1 cellular context compared by ENCODE assay signal in the genomic region with DNA sequence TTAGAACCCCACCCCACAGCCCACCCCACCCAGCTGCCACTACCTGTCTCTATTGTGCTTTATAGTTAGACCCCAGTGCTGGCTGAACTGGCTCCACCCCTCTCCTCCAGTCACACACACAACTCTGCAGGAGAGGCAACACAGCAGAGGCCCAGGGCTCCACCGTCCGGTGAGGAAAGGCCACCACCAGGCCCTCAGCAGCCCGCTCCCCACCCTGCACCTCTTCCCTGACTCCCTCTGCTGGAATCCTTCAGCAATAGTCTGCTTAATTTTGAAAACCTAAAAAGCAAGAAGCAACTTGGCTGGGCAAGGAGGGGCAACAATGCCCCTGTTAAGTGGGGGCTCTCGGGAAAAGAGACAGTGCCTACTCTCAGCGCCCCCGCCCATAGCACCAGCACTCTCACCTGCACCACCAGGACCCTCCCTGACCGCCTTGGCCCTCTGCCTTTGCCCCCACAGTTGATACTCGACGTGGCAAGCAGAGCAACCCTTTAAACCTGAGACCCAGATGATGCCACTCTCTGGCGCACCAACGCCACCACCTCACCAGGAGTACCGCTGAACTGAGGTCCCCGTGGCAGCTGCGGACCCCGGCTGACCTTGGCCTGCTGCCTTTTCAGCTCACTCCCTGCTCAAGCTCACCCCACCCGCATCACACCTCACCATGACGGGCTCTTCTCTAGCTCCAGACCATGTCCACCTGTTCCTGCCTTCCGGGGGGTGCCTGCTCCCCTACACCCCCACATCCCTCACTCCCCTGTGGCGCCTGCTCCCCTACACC.
TF ChIP-seq lines count a peak whose summit lies in the region.

No MANE protein-coding gene starts in this region.

TF ChIP-seq in WTC11, 78 proteins besides CTCF, POLR2A, EP300 and RAD21 (continued from another document):
- TF ChIP-seq, protein P1, sequence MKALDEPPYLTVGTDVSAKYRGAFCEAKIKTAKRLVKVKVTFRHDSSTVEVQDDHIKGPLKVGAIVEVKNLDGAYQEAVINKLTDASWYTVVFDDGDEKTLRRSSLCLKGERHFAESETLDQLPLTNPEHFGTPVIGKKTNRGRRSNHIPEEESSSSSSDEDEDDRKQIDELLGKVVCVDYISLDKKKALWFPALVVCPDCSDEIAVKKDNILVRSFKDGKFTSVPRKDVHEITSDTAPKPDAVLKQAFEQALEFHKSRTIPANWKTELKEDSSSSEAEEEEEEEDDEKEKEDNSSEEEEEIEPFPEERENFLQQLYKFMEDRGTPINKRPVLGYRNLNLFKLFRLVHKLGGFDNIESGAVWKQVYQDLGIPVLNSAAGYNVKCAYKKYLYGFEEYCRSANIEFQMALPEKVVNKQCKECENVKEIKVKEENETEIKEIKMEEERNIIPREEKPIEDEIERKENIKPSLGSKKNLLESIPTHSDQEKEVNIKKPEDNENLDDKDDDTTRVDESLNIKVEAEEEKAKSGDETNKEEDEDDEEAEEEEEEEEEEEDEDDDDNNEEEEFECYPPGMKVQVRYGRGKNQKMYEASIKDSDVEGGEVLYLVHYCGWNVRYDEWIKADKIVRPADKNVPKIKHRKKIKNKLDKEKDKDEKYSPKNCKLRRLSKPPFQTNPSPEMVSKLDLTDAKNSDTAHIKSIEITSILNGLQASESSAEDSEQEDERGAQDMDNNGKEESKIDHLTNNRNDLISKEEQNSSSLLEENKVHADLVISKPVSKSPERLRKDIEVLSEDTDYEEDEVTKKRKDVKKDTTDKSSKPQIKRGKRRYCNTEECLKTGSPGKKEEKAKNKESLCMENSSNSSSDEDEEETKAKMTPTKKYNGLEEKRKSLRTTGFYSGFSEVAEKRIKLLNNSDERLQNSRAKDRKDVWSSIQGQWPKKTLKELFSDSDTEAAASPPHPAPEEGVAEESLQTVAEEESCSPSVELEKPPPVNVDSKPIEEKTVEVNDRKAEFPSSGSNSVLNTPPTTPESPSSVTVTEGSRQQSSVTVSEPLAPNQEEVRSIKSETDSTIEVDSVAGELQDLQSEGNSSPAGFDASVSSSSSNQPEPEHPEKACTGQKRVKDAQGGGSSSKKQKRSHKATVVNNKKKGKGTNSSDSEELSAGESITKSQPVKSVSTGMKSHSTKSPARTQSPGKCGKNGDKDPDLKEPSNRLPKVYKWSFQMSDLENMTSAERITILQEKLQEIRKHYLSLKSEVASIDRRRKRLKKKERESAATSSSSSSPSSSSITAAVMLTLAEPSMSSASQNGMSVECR (CRISPR knock-in tag; IDR thresholded peaks at IDR 0.05; ENCODE audit: borderline replicate concordance), result no peak
- TF ChIP-seq CREM (CRISPR knock-in tag; IDR thresholded peaks at IDR 0.05), result no peak
- no peak for TF ChIP-seq NFE2L1 (CRISPR knock-in tag; IDR thresholded peaks at IDR 0.05)
- no peak for TF ChIP-seq GTF2I (CRISPR knock-in tag; conservative IDR thresholded peaks at IDR 0.05)
- TF ChIP-seq ZNF263 (CRISPR knock-in tag; IDR thresholded peaks at IDR 0.05; ENCODE audit: low read depth), result no peak
- TF ChIP-seq KAT7 (CRISPR knock-in tag; IDR thresholded peaks at IDR 0.05; ENCODE audit: borderline replicate concordance), result no peak
- TF ChIP-seq, protein P2, sequence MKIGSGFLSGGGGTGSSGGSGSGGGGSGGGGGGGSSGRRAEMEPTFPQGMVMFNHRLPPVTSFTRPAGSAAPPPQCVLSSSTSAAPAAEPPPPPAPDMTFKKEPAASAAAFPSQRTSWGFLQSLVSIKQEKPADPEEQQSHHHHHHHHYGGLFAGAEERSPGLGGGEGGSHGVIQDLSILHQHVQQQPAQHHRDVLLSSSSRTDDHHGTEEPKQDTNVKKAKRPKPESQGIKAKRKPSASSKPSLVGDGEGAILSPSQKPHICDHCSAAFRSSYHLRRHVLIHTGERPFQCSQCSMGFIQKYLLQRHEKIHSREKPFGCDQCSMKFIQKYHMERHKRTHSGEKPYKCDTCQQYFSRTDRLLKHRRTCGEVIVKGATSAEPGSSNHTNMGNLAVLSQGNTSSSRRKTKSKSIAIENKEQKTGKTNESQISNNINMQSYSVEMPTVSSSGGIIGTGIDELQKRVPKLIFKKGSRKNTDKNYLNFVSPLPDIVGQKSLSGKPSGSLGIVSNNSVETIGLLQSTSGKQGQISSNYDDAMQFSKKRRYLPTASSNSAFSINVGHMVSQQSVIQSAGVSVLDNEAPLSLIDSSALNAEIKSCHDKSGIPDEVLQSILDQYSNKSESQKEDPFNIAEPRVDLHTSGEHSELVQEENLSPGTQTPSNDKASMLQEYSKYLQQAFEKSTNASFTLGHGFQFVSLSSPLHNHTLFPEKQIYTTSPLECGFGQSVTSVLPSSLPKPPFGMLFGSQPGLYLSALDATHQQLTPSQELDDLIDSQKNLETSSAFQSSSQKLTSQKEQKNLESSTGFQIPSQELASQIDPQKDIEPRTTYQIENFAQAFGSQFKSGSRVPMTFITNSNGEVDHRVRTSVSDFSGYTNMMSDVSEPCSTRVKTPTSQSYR (CRISPR knock-in tag; IDR thresholded peaks at IDR 0.05), result no peak
- TF ChIP-seq, protein P3, sequence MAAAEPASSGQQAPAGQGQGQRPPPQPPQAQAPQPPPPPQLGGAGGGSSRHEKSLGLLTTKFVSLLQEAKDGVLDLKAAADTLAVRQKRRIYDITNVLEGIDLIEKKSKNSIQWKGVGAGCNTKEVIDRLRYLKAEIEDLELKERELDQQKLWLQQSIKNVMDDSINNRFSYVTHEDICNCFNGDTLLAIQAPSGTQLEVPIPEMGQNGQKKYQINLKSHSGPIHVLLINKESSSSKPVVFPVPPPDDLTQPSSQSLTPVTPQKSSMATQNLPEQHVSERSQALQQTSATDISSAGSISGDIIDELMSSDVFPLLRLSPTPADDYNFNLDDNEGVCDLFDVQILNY (CRISPR knock-in tag; IDR thresholded peaks at IDR 0.05), result no peak
- TF ChIP-seq ZNF138 (CRISPR knock-in tag; conservative IDR thresholded peaks at IDR 0.05), result no peak
- TF ChIP-seq, protein P4, sequence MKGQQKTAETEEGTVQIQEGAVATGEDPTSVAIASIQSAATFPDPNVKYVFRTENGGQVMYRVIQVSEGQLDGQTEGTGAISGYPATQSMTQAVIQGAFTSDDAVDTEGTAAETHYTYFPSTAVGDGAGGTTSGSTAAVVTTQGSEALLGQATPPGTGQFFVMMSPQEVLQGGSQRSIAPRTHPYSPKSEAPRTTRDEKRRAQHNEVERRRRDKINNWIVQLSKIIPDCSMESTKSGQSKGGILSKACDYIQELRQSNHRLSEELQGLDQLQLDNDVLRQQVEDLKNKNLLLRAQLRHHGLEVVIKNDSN (CRISPR knock-in tag; IDR thresholded peaks at IDR 0.05), result no peak
- no peak for TF ChIP-seq PRRX2 (CRISPR knock-in tag; IDR thresholded peaks at IDR 0.05)
- no peak for TF ChIP-seq ZNF416 (CRISPR knock-in tag; IDR thresholded peaks at IDR 0.05)
- TF ChIP-seq, protein P5, sequence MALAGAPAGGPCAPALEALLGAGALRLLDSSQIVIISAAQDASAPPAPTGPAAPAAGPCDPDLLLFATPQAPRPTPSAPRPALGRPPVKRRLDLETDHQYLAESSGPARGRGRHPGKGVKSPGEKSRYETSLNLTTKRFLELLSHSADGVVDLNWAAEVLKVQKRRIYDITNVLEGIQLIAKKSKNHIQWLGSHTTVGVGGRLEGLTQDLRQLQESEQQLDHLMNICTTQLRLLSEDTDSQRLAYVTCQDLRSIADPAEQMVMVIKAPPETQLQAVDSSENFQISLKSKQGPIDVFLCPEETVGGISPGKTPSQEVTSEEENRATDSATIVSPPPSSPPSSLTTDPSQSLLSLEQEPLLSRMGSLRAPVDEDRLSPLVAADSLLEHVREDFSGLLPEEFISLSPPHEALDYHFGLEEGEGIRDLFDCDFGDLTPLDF (CRISPR knock-in tag; IDR thresholded peaks at IDR 0.05), result no peak
